8 cellular contexts compared by ENCODE assay signal in the genomic region with DNA sequence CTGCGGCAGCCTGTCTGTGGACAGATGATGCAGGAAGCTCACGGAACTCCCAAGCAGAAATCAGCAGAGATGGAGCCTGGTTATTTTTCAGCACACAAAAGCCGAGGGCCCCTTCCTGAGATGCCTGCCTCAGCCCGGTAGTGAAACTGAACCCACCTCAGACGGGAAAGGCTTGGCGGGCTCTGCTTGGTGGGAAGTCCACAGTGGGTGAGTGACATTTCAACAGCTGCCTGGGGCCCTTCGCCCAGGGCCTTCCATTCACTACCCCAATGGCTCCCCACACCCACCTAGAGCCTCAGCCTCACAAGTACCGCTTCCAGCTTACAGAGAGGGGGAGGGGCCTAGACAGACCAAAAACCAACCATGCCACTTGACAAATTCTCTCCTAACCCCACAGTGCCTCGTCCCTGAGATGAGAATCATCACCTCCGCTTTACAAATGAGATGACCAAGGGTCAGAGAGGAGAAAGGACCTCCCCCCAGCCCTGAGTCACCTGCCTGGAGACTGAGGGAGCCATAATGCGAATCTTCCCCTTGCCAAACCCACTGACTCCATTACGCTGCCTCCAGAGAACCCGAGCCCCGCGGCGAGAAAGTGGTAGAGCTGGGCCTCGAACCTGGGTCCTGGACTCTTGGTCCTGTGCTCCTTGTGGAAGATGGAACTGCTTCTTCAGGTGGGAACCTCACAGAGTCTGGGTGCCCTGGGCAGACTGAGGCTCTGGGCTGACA.
DNase-seq lines count a peak whose midpoint lies in the region; ATAC-seq and TF ChIP-seq lines count a peak whose summit lies in the region.

No MANE protein-coding gene starts in this region.

- TF ChIP-seq CTCF in GM13977 (IDR thresholded peaks at IDR 0.05; ENCODE audit: extremely low read depth, insufficient read depth, missing control alignments): no peak

- peak; percentile 60 for DNase-seq in GM13977 (ENCODE audit: low spot score)
- DNase-seq in activated CD4-positive, CD25-positive, alpha-beta regulatory T cell treated with anti-CD3 and anti-CD28 coated beads, Interleukin-2, amount 50 U/mL, for 16 hours (ENCODE audit: low read depth, low spot score): peak; percentile 38
- peak; percentile 44 for DNase-seq in effector CD4-positive, alpha-beta T cell
- peak; percentile 74 for DNase-seq in stimulated activated CD4-positive, alpha-beta T cell treated with anti-CD3 and anti-CD28 coated beads, Interleukin-4, amount 100 ng/mL, for 1 hour
- no peak for DNase-seq in NCI-H510A treated with DMSO at 0.1 percent for 48 hours (lab: John Stamatoyannopoulos, UW)
- DNase-seq in NCI-H2171 (lab: John Stamatoyannopoulos, UW): no peak
- no peak for DNase-seq in HCEC 1CT

- ATAC-seq in HG02763 (IDR thresholded peaks at IDR 0.05; ENCODE audit: unreplicated experiment): peak; percentile 19

- in situ Hi-C loops in GM13977 (cut with MboI; ENCODE audit: low pct_unique_long_range_greater_than_20kb, low sequenced_read_pairs, unreplicated experiment): no loop called here

Comparison
In these comparisons a context has a peak if more than half of its experiments do, and no peak if none do; other contexts are left out.
1. DNase-seq: peak in GM13977 (single experiment), activated CD4-positive, CD25-positive, alpha-beta regulatory T cell treated with anti-CD3 and anti-CD28 coated beads, Interleukin-2, amount 50 U/mL, for 16 hours (single experiment), effector CD4-positive, alpha-beta T cell (single experiment) and stimulated activated CD4-positive, alpha-beta T cell treated with anti-CD3 and anti-CD28 coated beads, Interleukin-4, amount 100 ng/mL, for 1 hour (single experiment); none in NCI-H510A treated with DMSO at 0.1 percent for 48 hours (single experiment), NCI-H2171 (single experiment) and HCEC 1CT (single experiment).